ENCODE assay signal across 16 cellular contexts in genomic region chr6:64254558-64254957, GRCh38.
DNase-seq lines count a peak whose midpoint lies in the region; ATAC-seq and TF ChIP-seq lines count a peak whose summit lies in the region.
"Had no signal": no experiment of that assay in that cellular context is flagged by ENCODE, and none has a peak within 500 bp of the region (broad histone marks: within the 10 kb centered on the region; RNA-seq: fewer than 3 reads in every experiment).

No MANE protein-coding gene starts in this region.

- no peaks in the 10 kb centered on the region for H3K36me3 ChIP-seq in OCI-LY3 (replicated peaks; ENCODE audit: low read depth, low read length)
- H3K36me3 ChIP-seq: MG63 had no signal

- H3K9ac ChIP-seq in OCI-LY3 (ENCODE audit: low read length), result no peak overlapping the region
- H3K9ac ChIP-seq: KMS-11 had no signal

- no peaks in the 10 kb centered on the region for H3K9me3 ChIP-seq in OCI-LY3 (ENCODE audit: insufficient read depth, low read length)
- H3K9me3 ChIP-seq: A549, Caco-2, MG63 had no signal

- H3K79me2 ChIP-seq in OCI-LY3 (ENCODE audit: low read length), result no peaks in the 10 kb centered on the region

- no peak for TF ChIP-seq CTCF in OCI-LY3 (IDR thresholded peaks at IDR 0.05; ENCODE audit: low read depth, low read length)

- H3K27ac ChIP-seq in OCI-LY3 (ENCODE audit: low read length) (no peak overlapping the region), epithelial cell of prostate (peak overlapping the region; percentile 38)
- H3K27ac ChIP-seq: A549, KMS-11 had no signal

- no peaks in the 10 kb centered on the region for H3K27me3 ChIP-seq in OCI-LY3 (ENCODE audit: low read depth, low read length)
- H3K27me3 ChIP-seq: MG63 had no signal

- no peak for ATAC-seq in GM21529 (IDR thresholded peaks at IDR 0.05; ENCODE audit: unreplicated experiment)
- ATAC-seq in GM21737 (IDR thresholded peaks at IDR 0.05; ENCODE audit: unreplicated experiment), result no peak
- ATAC-seq: A549 had no signal

- peaks cover 17% of the 10 kb centered on the region for H3K4me1 ChIP-seq in OCI-LY3 (ENCODE audit: low read length)
- H3K4me1 ChIP-seq: A549 had no signal

- DNase-seq in NCI-H510A treated with DMSO at 0.1 percent for 48 hours (lab: John Stamatoyannopoulos, UW) (peak; percentile 8), NCI-H510A (lab: John Stamatoyannopoulos, UW) (no peak), HPDE6-E6E7 (ENCODE audit: extremely low spot score) (peak; percentile 7), epithelial cell of prostate (ENCODE audit: low read depth, low spot score) (peak; percentile 12), 8988T (no peak)
- DNase-seq: Caco-2, MG63, NCI-H1105, NCI-H2029, NCI-H446, SIG-M5 had no signal

- H3K4me3 ChIP-seq in OCI-LY3 (ENCODE audit: low read length), result no peak overlapping the region
- H3K4me3 ChIP-seq: A549, MG63 had no signal

- H3K4me2 ChIP-seq in OCI-LY3 (ENCODE audit: low read length), result peak overlapping the region; percentile 31
- H3K4me2 ChIP-seq: A549, KMS-11 had no signal

- peak overlapping the region; percentile 63 for H2AFZ ChIP-seq in OCI-LY3 (ENCODE audit: low read depth, low read length)

- H4K20me1 ChIP-seq in OCI-LY3 (ENCODE audit: insufficient read depth, low read length), result no peaks in the 10 kb centered on the region

Comparison
In these comparisons a context has a peak if more than half of its experiments do, and no peak if none do; other contexts are left out.
1. DNase-seq: peak in NCI-H510A treated with DMSO at 0.1 percent for 48 hours (single experiment), HPDE6-E6E7 (single experiment) and epithelial cell of prostate (single experiment); none in NCI-H510A (single experiment) and 8988T (single experiment).